In the genomic region with DNA sequence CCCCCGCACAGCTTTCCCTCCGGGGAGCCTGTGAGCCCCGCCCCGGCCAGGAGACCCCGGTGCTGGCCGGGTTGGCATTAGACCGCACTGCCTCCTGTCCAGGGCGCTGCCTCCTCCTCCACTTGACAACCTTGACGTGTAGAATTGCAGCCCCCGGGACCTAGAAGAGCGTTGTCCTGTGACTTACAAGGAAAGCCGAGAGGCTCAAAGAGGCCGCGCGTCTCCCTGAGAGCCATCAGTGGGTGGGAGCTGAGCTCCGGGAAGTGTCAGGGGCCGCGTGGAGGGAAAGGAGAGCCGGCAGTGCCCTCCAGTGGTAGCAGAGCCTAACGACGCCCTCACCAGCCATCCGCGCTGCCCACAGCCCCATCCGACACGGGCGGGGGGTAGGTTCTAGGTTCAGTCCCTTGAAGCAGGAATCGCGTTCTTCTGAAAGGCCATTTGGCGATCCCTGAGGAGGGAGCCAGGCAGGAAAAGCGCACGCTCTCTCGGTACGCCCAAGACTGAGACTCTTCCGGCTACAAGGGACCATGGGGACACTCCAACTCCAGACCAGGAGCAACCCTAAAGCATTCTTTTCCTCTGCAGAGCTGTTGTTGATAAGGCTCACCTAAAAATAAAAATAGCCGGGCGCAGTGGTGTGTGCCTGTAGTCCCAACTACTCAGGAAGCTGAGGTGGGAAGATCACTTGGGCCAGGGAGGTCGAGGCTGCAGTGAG, we compare ENCODE assay signal across 8 cellular contexts. TPM values are rescaled to one million over a fixed set of nuclear protein-coding genes. Genes with fewer than 3 reads are reported as not detected.
DNase-seq lines count a peak whose midpoint lies in the region; ATAC-seq lines count a peak whose summit lies in the region.

No MANE protein-coding gene starts in this region.

- peak; percentile 99 for ATAC-seq in GM18868 (IDR thresholded peaks at IDR 0.05; ENCODE audit: unreplicated experiment)
- ATAC-seq in HG03103 (IDR thresholded peaks at IDR 0.05; ENCODE audit: low read depth, unreplicated experiment) = peak; percentile 98

- DNase-seq in AG08396 (ENCODE audit: low spot score) (peak; percentile 90), NCI-H2227 (lab: John Stamatoyannopoulos, UW; ENCODE audit: unreplicated experiment) (peak; percentile 77), cerebellum (ENCODE audit: low spot score) (peak; percentile 75), left kidney (ENCODE audit: low read depth, low spot score) (peak; percentile 94)
- DNase-seq in activated CD4-positive, alpha-beta T cell treated with anti-CD3 and anti-CD28 coated beads for 1 hour = peak; percentile 48
- DNase-seq in stimulated activated CD4-positive, alpha-beta T cell treated with anti-CD3 and anti-CD28 coated beads, Interleukin-1b, Interleukin-23, amount 100 ng/mL, for 48 hours = peak; percentile 75

RNA-seq across cellular contexts. Expression of a gene that starts 40.6 kb away (rescaled TPM):
- total RNA-seq in cerebellum = 15.1 TPM

Comparison
In these comparisons a context has a peak if more than half of its experiments do, and no peak if none do; other contexts are left out.
1. Peak in every context shown above with its lines: DNase-seq and ATAC-seq.